In the genomic region with DNA sequence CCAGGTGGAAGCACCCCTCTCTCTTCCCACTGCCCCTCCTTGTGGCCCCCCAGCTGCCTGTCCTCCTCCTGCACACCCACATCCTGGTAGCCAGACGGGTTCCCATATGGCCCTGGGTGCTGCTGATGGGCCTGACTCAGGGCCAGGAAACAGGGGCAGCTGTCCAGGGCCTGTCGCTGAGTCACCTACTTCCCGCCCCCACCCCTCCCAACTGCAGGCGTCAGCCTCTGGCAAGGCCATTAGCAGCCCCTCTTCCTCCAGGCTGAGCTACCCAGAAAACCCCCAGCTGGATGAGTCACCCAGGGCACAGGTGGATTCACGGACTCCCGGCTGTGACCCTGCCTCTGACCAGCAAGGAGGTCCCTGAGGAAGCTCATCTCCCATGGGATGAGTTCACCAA, we compare ENCODE assay signal across 9 cellular contexts. TPM values are rescaled to one million over a fixed set of nuclear protein-coding genes. Genes with fewer than 3 reads are reported as not detected.
A peak's percentile ranks its signal among the peaks of the same experiment; 100 is the strongest.
DNase-seq lines count a peak whose midpoint lies in the region; ATAC-seq and TF ChIP-seq lines count a peak whose summit lies in the region.
"Had no signal": no experiment of that assay in that cellular context is flagged by ENCODE, and none has a peak within 500 bp of the region (broad histone marks: within the 10 kb centered on the region; RNA-seq: fewer than 3 reads in every experiment).

No MANE protein-coding gene starts in this region.

- H3K18ac ChIP-seq in mesendoderm (ENCODE audit: low read length): peak overlapping the region; percentile 19

- H3K9me3 ChIP-seq in uterus: no peaks in the 10 kb centered on the region

- no peaks in the 10 kb centered on the region for H3K27me3 ChIP-seq in mesendoderm (ENCODE audit: insufficient read depth, low read length, poor library complexity)
- no peaks in the 10 kb centered on the region for H3K27me3 ChIP-seq in uterus

- H3K4me3 ChIP-seq in mesendoderm (ENCODE audit: low read length): no peak overlapping the region
- no peak overlapping the region for H3K4me3 ChIP-seq in uterus

- H3K36me3 ChIP-seq in mesendoderm (ENCODE audit: control insufficient read depth, insufficient read depth, low read length): no peaks in the 10 kb centered on the region
- H3K36me3 ChIP-seq in uterus: no peaks in the 10 kb centered on the region

- intact Hi-C loops in uterus (cut with DNase I; ENCODE audit: low total_unique reads): no loop called here

- H2AK5ac ChIP-seq in mesendoderm (ENCODE audit: low read length): no peak overlapping the region

- no peak overlapping the region for H2BK120ac ChIP-seq in mesendoderm (ENCODE audit: low read depth, low read length)

- H4K5ac ChIP-seq in mesendoderm (ENCODE audit: low read length): no peak overlapping the region

- peak; percentile 95 for DNase-seq in DMS53 (lab: John Stamatoyannopoulos, UW)
- peak; percentile 79 for DNase-seq in NCI-H69 (lab: John Stamatoyannopoulos, UW)
- DNase-seq in dermis blood vessel endothelial cell: peak; percentile 84
- peak; percentile 94 for DNase-seq in mesendoderm
- no peak for DNase-seq in uterus
- no peak for DNase-seq in stimulated activated naive CD8-positive, alpha-beta T cell treated with anti-CD3 and anti-CD28 coated beads, Interleukin-15, Interleukin-2, amounts not matched to agents 100 U/mL and 50 U/mL, for 24 hours
- DNase-seq: activated B cell treated with CpG ODN at 0.5 μM for 24 hours had no signal

- no peak for TF ChIP-seq POLR2A in uterus (IDR thresholded peaks at IDR 0.05)

- ATAC-seq in GM18519 (IDR thresholded peaks at IDR 0.05; ENCODE audit: low FRiP score, unreplicated experiment): no peak
- ATAC-seq in HG02763 (IDR thresholded peaks at IDR 0.05; ENCODE audit: unreplicated experiment): no peak
- no peak for ATAC-seq in stimulated activated naive CD8-positive, alpha-beta T cell treated with anti-CD3 and anti-CD28 coated beads, Interleukin-15, Interleukin-2, amounts not matched to agents 100 U/mL and 50 U/mL, for 24 hours

- no peak for TF ChIP-seq CTCF in uterus (IDR thresholded peaks at IDR 0.05)

- no peak overlapping the region for H4K8ac ChIP-seq in mesendoderm (ENCODE audit: low read depth, low read length)

- no peak overlapping the region for H2BK15ac ChIP-seq in mesendoderm (replicated peaks; ENCODE audit: low read depth)

- no peaks in the 10 kb centered on the region for H3K79me1 ChIP-seq in mesendoderm (ENCODE audit: low read length)

- no peaks in the 10 kb centered on the region for H3K79me2 ChIP-seq in mesendoderm (ENCODE audit: control insufficient read depth, insufficient read depth, low read length)

- WGBS in mesendoderm (ENCODE audit: extremely low coverage, insufficient coverage, low lambda C conversion rate): no CpG with 5 or more reads among the region's 6 CpGs

- H3K9ac ChIP-seq in mesendoderm (ENCODE audit: low read length): no peak overlapping the region

- no peak overlapping the region for H3K23ac ChIP-seq in mesendoderm (ENCODE audit: low read length)

- H3K27ac ChIP-seq in mesendoderm (ENCODE audit: low read depth, low read length) (no peak overlapping the region), uterus (no peak overlapping the region)

- no peak overlapping the region for H2BK5ac ChIP-seq in mesendoderm (ENCODE audit: low read length)

- H3K56ac ChIP-seq in mesendoderm (ENCODE audit: low read length): peak overlapping the region; percentile 34

- H3K4ac ChIP-seq in mesendoderm (ENCODE audit: low read depth, low read length): no peak overlapping the region

- H3K4me2 ChIP-seq in mesendoderm (ENCODE audit: low read length): no peak overlapping the region

- H3K4me1 ChIP-seq in mesendoderm (ENCODE audit: control insufficient read depth, low read depth, low read length) (no peaks in the 10 kb centered on the region), uterus (no peaks in the 10 kb centered on the region)

RNA-seq across cellular contexts. Expression of a gene that starts 6.9 kb away (rescaled TPM):
- 0.17 and 0.74 TPM in 2 replicates for total RNA-seq in dermis blood vessel endothelial cell
- 1,656 TPM for polyA plus RNA-seq in mesendoderm (2013, experiment 1 of 2)
- polyA plus RNA-seq in mesendoderm (2013, experiment 2 of 2): 1,755 TPM
- under 1 TPM in 1 of 4 donors, not detected in 3; 0.41 TPM for total RNA-seq in uterus
- total RNA-seq: activated B cell treated with CpG ODN at 0.5 μM for 24 hours had no signal

Comparison
In these comparisons a context has a peak if more than half of its experiments do, and no peak if none do; other contexts are left out.
1. DNase-seq: peak in DMS53 (single experiment), NCI-H69 (single experiment), dermis blood vessel endothelial cell (single experiment) and mesendoderm (single experiment); none in uterus (0 of 2) and stimulated activated naive CD8-positive, alpha-beta T cell treated with anti-CD3 and anti-CD28 coated beads, Interleukin-15, Interleukin-2, amounts not matched to agents 100 U/mL and 50 U/mL, for 24 hours (single experiment).